ENCODE assay signal across 32 cellular contexts in genomic region chr1:214397497-214397896, GRCh38.
DNase-seq lines count a peak whose midpoint lies in the region; ATAC-seq, FAIRE-seq and TF ChIP-seq lines count a peak whose summit lies in the region.
"Had no signal": no experiment of that assay in that cellular context is flagged by ENCODE, and none has a peak within 500 bp of the region (broad histone marks: within the 10 kb centered on the region; RNA-seq: fewer than 3 reads in every experiment).

No MANE protein-coding gene starts in this region.

- H3K4me1 ChIP-seq in pancreas, result peaks cover 0 to 7% (median 0%) of the 10 kb centered on the region in 3 donors
- H3K4me1 ChIP-seq: BE2C, Peyer's patch had no signal

- peaks cover 33% of the 10 kb centered on the region for H3K4me1 Mint-ChIP-seq in activated T-cell treated with anti-CD3 and anti-CD28 coated beads, Interleukin-2, amount 50 U/mL, for 72 hours (ENCODE audit: low read depth)
- H3K4me1 Mint-ChIP-seq in activated T-cell treated with anti-CD3 and anti-CD28 coated beads, Interleukin-2, amount 50 U/mL, for 24 hours (ENCODE audit: low read depth), result peaks cover 15% of the 10 kb centered on the region
- peaks cover 44% of the 10 kb centered on the region for H3K4me1 Mint-ChIP-seq in activated T-helper 1 cell treated with anti-CD3 and anti-CD28 coated beads, Interleukin-12 subunit alpha, Interleukin-12 subunit beta, Interleukin-2, Interleukin-4 antibody, amounts not matched to agents 30 ng/mL and 10 ng/mL and 1 ng/mL, durations not matched to agents 14 hours and 24 hours and 36 hours (ENCODE audit: low read depth)
- H3K4me1 Mint-ChIP-seq: IgD-negative memory B cell had no signal

- H3K27me3 ChIP-seq in pancreas, result no peaks in the 10 kb centered on the region
- H3K27me3 ChIP-seq: Peyer's patch had no signal

- peak in 1 of 2 donors; percentile 21 for DNase-seq in activated T-cell treated with anti-CD3 and anti-CD28 coated beads, Interleukin-2, amount 50 U/mL, for 72 hours
- no peak for DNase-seq in activated T-cell treated with anti-CD3 and anti-CD28 coated beads, Interleukin-2, amount 50 U/mL, for 24 hours
- no peak for DNase-seq in activated T-helper 1 cell treated with anti-CD3 and anti-CD28 coated beads, Interleukin-12 subunit alpha, Interleukin-12 subunit beta, Interleukin-2, Interleukin-4 antibody, amounts not matched to agents 30 ng/mL and 10 ng/mL and 1 ng/mL, durations not matched to agents 14 hours and 24 hours and 36 hours (ENCODE audit: low spot score)
- DNase-seq in pancreas, result no peak
- DNase-seq in epidermal melanocyte (ENCODE audit: insufficient read length, low spot score), result no peak
- no peak for DNase-seq in NCI-H1436 (lab: John Stamatoyannopoulos, UW)
- no peak for DNase-seq in activated gamma-delta T cell (lab: John Stamatoyannopoulos, UW)
- DNase-seq: ACHN; activated effector memory CD4-positive, alpha-beta T cell treated with anti-CD3 and anti-CD28 coated beads, Interleukin-2, amount 50 U/mL, for 16 hours; BE2C; CD8-positive, alpha-beta T cell; central memory CD4-positive, alpha-beta T cell; DMS 273 treated with DMSO at 0.1 percent for 48 hours; effector memory CD8-positive, alpha-beta T cell; GOT3; HFFc6; left ventricle myocardium superior; midbrain; natural killer cell; NCI-H1694 treated with DMSO at 0.1 percent for 48 hours; NCI-H446 treated with DMSO at 0.1 percent for 48 hours; NCI-H774; nucleus accumbens; Peyer's patch; SHP77; stimulated activated CD4-positive, alpha-beta T cell treated with anti-CD3 and anti-CD28 coated beads, Interleukin-4, amount 100 ng/mL, for 24 hours; substantia nigra; T-helper 9 cell had no signal

- peaks cover 9 to 11% of the 10 kb centered on the region in 2 donors for H3K36me3 Mint-ChIP-seq in activated T-cell treated with anti-CD3 and anti-CD28 coated beads, Interleukin-2, amount 50 U/mL, for 72 hours (ENCODE audit: insufficient read depth in 2 of 2)
- H3K36me3 Mint-ChIP-seq in activated T-cell treated with anti-CD3 and anti-CD28 coated beads, Interleukin-2, amount 50 U/mL, for 24 hours (ENCODE audit: low read depth), result no peaks in the 10 kb centered on the region
- peaks cover 22% of the 10 kb centered on the region for H3K36me3 Mint-ChIP-seq in activated T-helper 1 cell treated with anti-CD3 and anti-CD28 coated beads, Interleukin-12 subunit alpha, Interleukin-12 subunit beta, Interleukin-2, Interleukin-4 antibody, amounts not matched to agents 30 ng/mL and 10 ng/mL and 1 ng/mL, durations not matched to agents 14 hours and 24 hours and 36 hours (ENCODE audit: low read depth)
- H3K36me3 Mint-ChIP-seq: CD8-positive, alpha-beta T cell; IgD-negative memory B cell; natural killer cell had no signal

- peak overlapping the region in 1 of 2 donors; percentile 0 for H3K4me3 Mint-ChIP-seq in activated T-cell treated with anti-CD3 and anti-CD28 coated beads, Interleukin-2, amount 50 U/mL, for 72 hours
- no peak overlapping the region for H3K4me3 Mint-ChIP-seq in activated T-cell treated with anti-CD3 and anti-CD28 coated beads, Interleukin-2, amount 50 U/mL, for 24 hours
- H3K4me3 Mint-ChIP-seq in activated T-helper 1 cell treated with anti-CD3 and anti-CD28 coated beads, Interleukin-12 subunit alpha, Interleukin-12 subunit beta, Interleukin-2, Interleukin-4 antibody, amounts not matched to agents 30 ng/mL and 10 ng/mL and 1 ng/mL, durations not matched to agents 14 hours and 24 hours and 36 hours, result no peak overlapping the region
- H3K4me3 Mint-ChIP-seq: CD8-positive, alpha-beta T cell; effector memory CD8-positive, alpha-beta T cell; HFFc6; IgD-negative memory B cell had no signal

- whole genome bisulfite sequencing in pancreas, 2 donors, result 21 to 69% methylated on average over 2 of the region's 2 CpGs

- H3K27me3 Mint-ChIP-seq in activated T-cell treated with anti-CD3 and anti-CD28 coated beads, Interleukin-2, amount 50 U/mL, for 72 hours (ENCODE audit: low read depth), result no peaks in the 10 kb centered on the region
- peaks cover 11% of the 10 kb centered on the region for H3K27me3 Mint-ChIP-seq in activated T-cell treated with anti-CD3 and anti-CD28 coated beads, Interleukin-2, amount 50 U/mL, for 24 hours
- H3K27me3 Mint-ChIP-seq in activated T-helper 1 cell treated with anti-CD3 and anti-CD28 coated beads, Interleukin-12 subunit alpha, Interleukin-12 subunit beta, Interleukin-2, Interleukin-4 antibody, amounts not matched to agents 30 ng/mL and 10 ng/mL and 1 ng/mL, durations not matched to agents 14 hours and 24 hours and 36 hours (ENCODE audit: insufficient read depth), result no peaks in the 10 kb centered on the region

- peak; percentile 28 to 45 for ATAC-seq in activated T-cell treated with anti-CD3 and anti-CD28 coated beads, Interleukin-2, amount 50 U/mL, for 72 hours (replicated peaks in 1 of 2)
- peak; percentile 66 for ATAC-seq in GM19463 (IDR thresholded peaks at IDR 0.05; ENCODE audit: unreplicated experiment)
- ATAC-seq in pancreas, result peak; percentile 43 to 86 (median 74)
- ATAC-seq: CD8-positive, alpha-beta T cell; effector memory CD8-positive, alpha-beta T cell; left ventricle myocardium superior; natural killer cell had no signal

- H3K27ac ChIP-seq in pancreas, result peak overlapping the region in 1 of 4 donors; percentile 23
- H3K27ac ChIP-seq: Peyer's patch, VCaP had no signal

- no peak for TF ChIP-seq CTCF in pancreas (IDR thresholded peaks at IDR 0.05)

- peaks cover 0 to 12% (median 0%) of the 10 kb centered on the region in 3 donors for H3K36me3 ChIP-seq in pancreas
- H3K36me3 ChIP-seq: BE2C, Peyer's patch had no signal

- no peak overlapping the region for H3K4me3 ChIP-seq in pancreas
- H3K4me3 ChIP-seq: Peyer's patch had no signal

- intact Hi-C loops in activated T-helper 1 cell treated with anti-CD3 and anti-CD28 coated beads, Interleukin-12 subunit alpha, Interleukin-12 subunit beta, Interleukin-2, Interleukin-4 antibody, amounts not matched to agents 30 ng/mL and 10 ng/mL and 1 ng/mL, durations not matched to agents 14 hours and 24 hours and 36 hours (cut with micrococcal nuclease), result loop anchor here (2.0 kb wide), 2 partner anchors 29 to 41 kb away; no protein-coding TSS in a partner anchor
- intact Hi-C loops in pancreas (cut with DNase I), result no loop called here

- no peak for FAIRE-seq in pancreas (lab: Jason Lieb, UNC)
- FAIRE-seq: islet of Langerhans had no signal

- H3K9me3 Mint-ChIP-seq in activated T-cell treated with anti-CD3 and anti-CD28 coated beads, Interleukin-2, amount 50 U/mL, for 72 hours, result peaks cover 3% of the 10 kb centered on the region in 2 donors
- H3K9me3 Mint-ChIP-seq in activated T-cell treated with anti-CD3 and anti-CD28 coated beads, Interleukin-2, amount 50 U/mL, for 24 hours, result no peaks in the 10 kb centered on the region
- peaks cover 21% of the 10 kb centered on the region for H3K9me3 Mint-ChIP-seq in activated T-helper 1 cell treated with anti-CD3 and anti-CD28 coated beads, Interleukin-12 subunit alpha, Interleukin-12 subunit beta, Interleukin-2, Interleukin-4 antibody, amounts not matched to agents 30 ng/mL and 10 ng/mL and 1 ng/mL, durations not matched to agents 14 hours and 24 hours and 36 hours
- H3K9me3 Mint-ChIP-seq: CD8-positive, alpha-beta T cell; effector memory CD8-positive, alpha-beta T cell; HFFc6; natural killer cell had no signal

- no peak overlapping the region for H3K27ac Mint-ChIP-seq in activated T-cell treated with anti-CD3 and anti-CD28 coated beads, Interleukin-2, amount 50 U/mL, for 72 hours
- H3K27ac Mint-ChIP-seq in activated T-cell treated with anti-CD3 and anti-CD28 coated beads, Interleukin-2, amount 50 U/mL, for 24 hours, result no peak overlapping the region
- peak overlapping the region; percentile 68 for H3K27ac Mint-ChIP-seq in activated T-helper 1 cell treated with anti-CD3 and anti-CD28 coated beads, Interleukin-12 subunit alpha, Interleukin-12 subunit beta, Interleukin-2, Interleukin-4 antibody, amounts not matched to agents 30 ng/mL and 10 ng/mL and 1 ng/mL, durations not matched to agents 14 hours and 24 hours and 36 hours
- H3K27ac Mint-ChIP-seq: CD8-positive, alpha-beta T cell; effector memory CD8-positive, alpha-beta T cell; IgD-negative memory B cell; natural killer cell had no signal

- H3K9me3 ChIP-seq in pancreas, result no peaks in the 10 kb centered on the region
- H3K9me3 ChIP-seq: BE2C, Peyer's patch had no signal
